15 cellular contexts compared by ENCODE assay signal in the genomic region with DNA sequence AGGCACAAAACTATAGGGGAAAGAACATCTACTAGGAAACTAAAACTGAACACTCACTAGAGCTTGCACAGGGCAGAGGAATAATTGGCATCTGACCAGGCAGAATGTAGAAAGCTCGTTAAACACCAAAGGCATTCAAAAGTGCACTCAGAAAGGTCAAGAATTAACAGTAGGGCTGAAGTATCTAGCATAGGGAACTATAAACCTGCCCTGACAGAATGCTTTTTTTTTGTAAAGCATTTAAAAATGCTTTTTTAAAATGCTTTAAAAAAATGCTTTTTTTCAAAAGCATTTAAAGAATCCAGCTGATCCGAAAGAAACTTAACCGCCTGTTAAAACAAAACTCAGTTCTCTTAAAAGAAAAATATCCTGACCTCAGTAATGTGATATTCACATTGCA.
DNase-seq lines count a peak whose midpoint lies in the region; ATAC-seq and TF ChIP-seq lines count a peak whose summit lies in the region.
"Had no signal": no experiment of that assay in that cellular context is flagged by ENCODE, and none has a peak within 500 bp of the region (broad histone marks: within the 10 kb centered on the region; RNA-seq: fewer than 3 reads in every experiment).

No MANE protein-coding gene starts in this region.

- in situ Hi-C loops in astrocyte of the cerebellum (cut with HindIII; ENCODE audit: low sequenced_read_pairs) = no loop called here

- no peak overlapping the region for H3K9ac ChIP-seq in skeletal muscle satellite cell (ENCODE audit: low read depth, low read length)

- no peaks in the 10 kb centered on the region for H3K36me3 ChIP-seq in skeletal muscle satellite cell (ENCODE audit: insufficient read depth, low read length)
- H3K36me3 ChIP-seq: spleen had no signal

- no peak for TF ChIP-seq CTCF in astrocyte of the cerebellum (IDR thresholded peaks at IDR 0.05; ENCODE audit: low read depth, low read length, missing control alignments)

- DNase-seq in HT-29 (ENCODE audit: low spot score) (peak; percentile 77), astrocyte of the cerebellum (ENCODE audit: low read depth) (peak; percentile 16), kidney glomerular epithelial cell (lab: John Stamatoyannopoulos, UW) (peak; percentile 11)
- DNase-seq in activated CD4-positive, CD25-positive, alpha-beta regulatory T cell treated with anti-CD3 and anti-CD28 coated beads, Interleukin-2, amount 50 U/mL, for 72 hours = no peak
- DNase-seq: activated CD4-positive, alpha-beta memory T cell treated with anti-CD3 and anti-CD28 coated beads for 36 hours; C1 segment of cervical spinal cord; foreskin melanocyte; NCI-H1105; NCI-H226; spleen; stimulated activated naive CD4-positive, alpha-beta T cell treated with Interleukin-2 at 50 U/mL for 16 hours had no signal

- H3K4me3 ChIP-seq in astrocyte of the cerebellum (ENCODE audit: low read depth, low read length) = no peak overlapping the region
- H3K4me3 ChIP-seq in skeletal muscle satellite cell (ENCODE audit: low read length) = no peak overlapping the region
- H3K4me3 ChIP-seq: SK-N-MC, spleen had no signal

- H3K27me3 ChIP-seq in skeletal muscle satellite cell (ENCODE audit: control insufficient read depth, insufficient read depth, low read length) = no peaks in the 10 kb centered on the region
- H3K27me3 ChIP-seq: spleen had no signal

- H3K9me3 ChIP-seq in skeletal muscle satellite cell (replicated peaks; ENCODE audit: low read length) = no peaks in the 10 kb centered on the region

- peak overlapping the region; percentile 38 for H3K4me2 ChIP-seq in skeletal muscle satellite cell (ENCODE audit: low read length)

- no peak for ATAC-seq in HG02870 (IDR thresholded peaks at IDR 0.05; ENCODE audit: unreplicated experiment)
- no peak for ATAC-seq in HG03439 (IDR thresholded peaks at IDR 0.05; ENCODE audit: unreplicated experiment)

- peaks cover 10% of the 10 kb centered on the region for H3K4me1 ChIP-seq in skeletal muscle satellite cell (ENCODE audit: control insufficient read depth, insufficient read depth, low read length)
- H3K4me1 ChIP-seq: spleen had no signal
